Comparison of ENCODE assay signal across 26 cellular contexts in genomic region chr2:54227798-54228197, GRCh38. TPM values are rescaled to one million over a fixed set of nuclear protein-coding genes. Genes with fewer than 3 reads are reported as not detected.
"Had no signal": no experiment of that assay in that cellular context is flagged by ENCODE, and none has a peak within 500 bp of the region (broad histone marks: within the 10 kb centered on the region; RNA-seq: fewer than 3 reads in every experiment).

No MANE protein-coding gene starts in this region.

- H3K27me3 Mint-ChIP-seq: activated naive CD8-positive, alpha-beta T cell treated with anti-CD3 and anti-CD28 coated beads, Interleukin-2, amount 50 U/mL, for 24 hours had no signal

- H3K27ac ChIP-seq: cardiac muscle cell, PC-9 had no signal

- DNase-seq: activated CD4-positive, alpha-beta T cell treated with anti-CD3 and anti-CD28 coated beads for 48 hours; activated CD4-positive, alpha-beta T cell treated with anti-CD3 and anti-CD28 coated beads, Interleukin-2, amount 50 U/mL, for 4 hours; activated CD4-positive, CD25-positive, alpha-beta regulatory T cell treated with anti-CD3 and anti-CD28 coated beads, Interleukin-2, amount 50 U/mL, for 72 hours; activated CD8-positive, alpha-beta memory T cell treated with anti-CD3 and anti-CD28 coated beads for 24 hours; activated effector memory CD4-positive, alpha-beta T cell treated with anti-CD3 and anti-CD28 coated beads, Interleukin-2, amount 50 U/mL, for 16 hours; activated naive CD4-positive, alpha-beta T cell treated with Interleukin-2 at 50 U/mL for 16 hours; activated naive CD8-positive, alpha-beta T cell treated with anti-CD3 and anti-CD28 coated beads, Interleukin-2, amount 50 U/mL, for 24 hours; activated T-cell treated with anti-CD3 and anti-CD28 coated beads, Interleukin-2, amount 50 U/mL, for 4 hours; amygdala; KG1; NCI-H1048; NCI-H146; NCI-H187 treated with DMSO at 0.1 percent for 48 hours; NCI-H2081 treated with DMSO at 0.1 percent for 48 hours; NCI-H446; NCI-H524; PC-9 had no signal

- ATAC-seq: activated naive CD4-positive, alpha-beta T cell treated with anti-CD3 and anti-CD28 coated beads, Interleukin-2, amount 50 U/mL, for 72 hours; activated naive CD8-positive, alpha-beta T cell treated with anti-CD3 and anti-CD28 coated beads, Interleukin-2, amount 50 U/mL, for 24 hours; activated T-cell treated with anti-CD3 and anti-CD28 coated beads, Interleukin-2, amount 50 U/mL, for 4 hours; WTC11 had no signal

- H3K27me3 ChIP-seq: cardiac muscle cell had no signal

- FAIRE-seq: astrocyte had no signal

- H3K4me3 ChIP-seq: cardiac muscle cell, PC-9 had no signal

- H3K4me3 Mint-ChIP-seq: activated naive CD8-positive, alpha-beta T cell treated with anti-CD3 and anti-CD28 coated beads, Interleukin-2, amount 50 U/mL, for 24 hours; activated T-cell treated with anti-CD3 and anti-CD28 coated beads, Interleukin-2, amount 50 U/mL, for 4 hours; brain; WTC11 had no signal

- H3K27ac Mint-ChIP-seq: activated naive CD4-positive, alpha-beta T cell treated with anti-CD3 and anti-CD28 coated beads, Interleukin-2, amount 50 U/mL, for 72 hours; activated naive CD8-positive, alpha-beta T cell treated with anti-CD3 and anti-CD28 coated beads, Interleukin-2, amount 50 U/mL, for 24 hours; brain had no signal

- H3K36me3 Mint-ChIP-seq: WTC11 had no signal

- H2AFZ ChIP-seq: PC-9 had no signal

- H3K9me3 Mint-ChIP-seq: activated T-cell treated with anti-CD3 and anti-CD28 coated beads, Interleukin-2, amount 50 U/mL, for 4 hours had no signal

- H3K4me2 ChIP-seq: PC-9 had no signal

- H3K36me3 ChIP-seq: cardiac muscle cell had no signal

- H3K4me1 Mint-ChIP-seq: activated naive CD8-positive, alpha-beta T cell treated with anti-CD3 and anti-CD28 coated beads, Interleukin-2, amount 50 U/mL, for 24 hours had no signal

RNA-seq across cellular contexts. Expression of gene TSPYL6, which starts 28.2 kb away (rescaled TPM):
- total RNA-seq: activated naive CD4-positive, alpha-beta T cell treated with anti-CD3 and anti-CD28 coated beads, Interleukin-2, amount 50 U/mL, for 72 hours; activated T-cell treated with anti-CD3 and anti-CD28 coated beads, Interleukin-2, amount 50 U/mL, for 4 hours; astrocyte; cardiac muscle cell; LHCN-M2; M059J; PC-9; RPMI7951; T-helper 2 cell treated with Interferon-gamma antibody and Interleukin-4, amounts not matched to agents 100 ng/mL and 5 ng/mL, for 36 hours; WTC11 had no signal
- polyA plus RNA-seq: cardiac muscle cell had no signal
